ENCODE assay signal across 8 cellular contexts in genomic region chr10:133261726-133262325, GRCh38. TPM values are rescaled to one million over a fixed set of nuclear protein-coding genes. Genes with fewer than 3 reads are reported as not detected.
DNase-seq lines count a peak whose midpoint lies in the region; ATAC-seq and TF ChIP-seq lines count a peak whose summit lies in the region.

No MANE protein-coding gene starts in this region.

- peak; percentile 37 for ATAC-seq in GM18519 (IDR thresholded peaks at IDR 0.05; ENCODE audit: low FRiP score, unreplicated experiment)
- ATAC-seq in HG02981 (IDR thresholded peaks at IDR 0.05; ENCODE audit: unreplicated experiment): peak; percentile 50

- no TSS peak for BruUV-seq in A673 (replicated peaks; lab: Mats Ljungman, UMichigan)

- H3K4me3 ChIP-seq in A673 (ENCODE audit: low read depth, low read length, poor library complexity, severe bottlenecking): peak overlapping the region; percentile 63
- peak overlapping the region; percentile 56 for H3K4me3 ChIP-seq in lower leg skin (ENCODE audit: low read depth, poor library complexity, severe bottlenecking)

- no peaks in the 10 kb centered on the region for H3K27me3 ChIP-seq in A673 (replicated peaks; ENCODE audit: insufficient read depth, low read depth, low read length, poor library complexity)

- H3K27ac Mint-ChIP-seq in activated CD4-positive, alpha-beta memory T cell treated with anti-CD3 and anti-CD28 coated beads for 36 hours: peak overlapping the region; percentile 90

- CTCF ChIA-PET in A673 (lab: Charles Lee): no interaction called here
- CTCF ChIA-PET in activated CD4-positive, alpha-beta memory T cell treated with anti-CD3 and anti-CD28 coated beads for 36 hours (lab: Charles Lee): interaction anchor here (0.6 to 2.8 kb wide), 5 partner anchors 13 to 46 kb away, joined by 3 to 15 read pairs (median 8); no protein-coding TSS in a partner anchor

- no peaks in the 10 kb centered on the region for H3K36me3 ChIP-seq in A673 (ENCODE audit: insufficient read depth, low read length, poor library complexity, severe bottlenecking)

- H3K27me3 Mint-ChIP-seq in activated CD4-positive, alpha-beta memory T cell treated with anti-CD3 and anti-CD28 coated beads for 36 hours: peaks cover 2% of the 10 kb centered on the region

- DNase-seq in A673 (ENCODE audit: low spot score): peak; percentile 65
- peak; percentile 87 for DNase-seq in NCI-H69 (lab: John Stamatoyannopoulos, UW)
- DNase-seq in activated CD4-positive, alpha-beta memory T cell treated with anti-CD3 and anti-CD28 coated beads for 36 hours: peak; percentile 92
- peak; percentile 47 for DNase-seq in dermis blood vessel endothelial cell
- peak; percentile 83 to 97 for DNase-seq in lower leg skin (ENCODE audit: low spot score in 2 of 2)
- peak; percentile 70 to 81 (median 73) for DNase-seq in stimulated activated CD4-positive, alpha-beta T cell treated with anti-CD3 and anti-CD28 coated beads, TNF-alpha, amount 100 ng/mL, for 24 hours (ENCODE audit: low read depth in 3 of 3)

- no peaks in the 10 kb centered on the region for H3K9me3 Mint-ChIP-seq in activated CD4-positive, alpha-beta memory T cell treated with anti-CD3 and anti-CD28 coated beads for 36 hours

- intact Hi-C loops in A673 (cut with micrococcal nuclease; ENCODE audit: unreplicated experiment): no loop called here
- intact Hi-C loops in activated CD4-positive, alpha-beta memory T cell treated with anti-CD3 and anti-CD28 coated beads for 36 hours (cut with micrococcal nuclease): loop anchor here (1.0 to 5.0 kb wide), 3 partner anchors 47 to 130 kb away; partner anchors contain the start of genes ECHS1 and MTG1
- intact Hi-C loops in lower leg skin (cut with DNase I; ENCODE audit: low total_unique reads): no loop called here

- H3K4me3 Mint-ChIP-seq in activated CD4-positive, alpha-beta memory T cell treated with anti-CD3 and anti-CD28 coated beads for 36 hours: peak overlapping the region; percentile 79

- 0 to 1% methylated on average over 19 to 42 of the region's 79 CpGs for WGBS in lower leg skin, 2 donors

- peaks cover 17% of the 10 kb centered on the region for H3K36me3 Mint-ChIP-seq in activated CD4-positive, alpha-beta memory T cell treated with anti-CD3 and anti-CD28 coated beads for 36 hours

- peaks cover 19% of the 10 kb centered on the region for H3K4me1 ChIP-seq in A673 (ENCODE audit: insufficient read depth, low read length, poor library complexity, severe bottlenecking)

- peak overlapping the region; percentile 59 for H3K27ac ChIP-seq in A673 (ENCODE audit: low read depth, low read length, poor library complexity, severe bottlenecking)

- H3K4me1 Mint-ChIP-seq in activated CD4-positive, alpha-beta memory T cell treated with anti-CD3 and anti-CD28 coated beads for 36 hours (ENCODE audit: low read depth): peaks cover 76% of the 10 kb centered on the region

- no peak for TF ChIP-seq CTCF in A673 (conservative IDR thresholded peaks at IDR 0.05; ENCODE audit: low read depth, low read length)
- TF ChIP-seq CTCF in lower leg skin (IDR thresholded peaks at IDR 0.05): no peak

- POLR2A ChIA-PET in A673 (lab: Charles Lee; ENCODE audit: low non-redundant PET): no interaction called here
- POLR2A ChIA-PET in activated CD4-positive, alpha-beta memory T cell treated with anti-CD3 and anti-CD28 coated beads for 36 hours (lab: Charles Lee): interaction anchor here (2.1 to 3.4 kb wide), 2 partner anchors 14 to 36 kb away, joined by 4 to 30 read pairs; partner anchors contain the start of gene ADAM8

- peak in 1 of 2 donors; percentile 39 for TF ChIP-seq POLR2A in lower leg skin (IDR thresholded peaks at IDR 0.05)

- no peaks in the 10 kb centered on the region for H3K9me3 ChIP-seq in A673 (ENCODE audit: low read depth, low read length, poor library complexity, severe bottlenecking)

RNA-seq across cellular contexts. Expression of gene ADAM8, which starts 14.8 kb away (rescaled TPM):
- total RNA-seq in A673 (2021): 1.0 and 1.2 TPM in 2 replicates
- 100 to 1,000 TPM; 160 to 165 TPM for total RNA-seq in activated CD4-positive, alpha-beta memory T cell treated with anti-CD3 and anti-CD28 coated beads for 36 hours
- 0.14 and 0.68 TPM in 2 replicates for total RNA-seq in dermis blood vessel endothelial cell
- 1 to 10 TPM; 3.3 to 5.9 (median 4.6) TPM for total RNA-seq in lower leg skin

RNA-seq across cellular contexts. Expression of gene VENTX, which starts 24.2 kb away (rescaled TPM):
- not detected in 2 replicates for total RNA-seq in A673 (2021)
- under 1 TPM; 0.07 to 0.12 TPM for total RNA-seq in activated CD4-positive, alpha-beta memory T cell treated with anti-CD3 and anti-CD28 coated beads for 36 hours
- not detected in 2 replicates for total RNA-seq in dermis blood vessel endothelial cell
- total RNA-seq in lower leg skin: under 1 TPM in 2 of 4 donors, not detected in 2; 0.42 to 0.65 TPM

RNA-seq across cellular contexts. Expression of gene UTF1, which starts 31.8 kb away (rescaled TPM):
- not detected in 2 replicates for total RNA-seq in A673 (2021)
- total RNA-seq in activated CD4-positive, alpha-beta memory T cell treated with anti-CD3 and anti-CD28 coated beads for 36 hours: not detected
- total RNA-seq in dermis blood vessel endothelial cell: not detected in 2 replicates
- not detected for total RNA-seq in lower leg skin

RNA-seq across cellular contexts. Expression of gene TUBGCP2, which starts 46.8 kb away (rescaled TPM):
- 72.7 and 75.1 TPM in 2 replicates for total RNA-seq in A673 (2021)
- total RNA-seq in activated CD4-positive, alpha-beta memory T cell treated with anti-CD3 and anti-CD28 coated beads for 36 hours: 10 to 100 TPM; 54.5 to 59.1 TPM
- total RNA-seq in dermis blood vessel endothelial cell: 33.5 and 47.7 TPM in 2 replicates
- total RNA-seq in lower leg skin: 10 to 100 TPM; 41.1 to 75.7 (median 43.5) TPM

RNA-seq across cellular contexts. Expression of gene ZNF511, which starts 46.9 kb away (rescaled TPM):
- total RNA-seq in A673 (2021): 51.8 and 61.4 TPM in 2 replicates
- total RNA-seq in activated CD4-positive, alpha-beta memory T cell treated with anti-CD3 and anti-CD28 coated beads for 36 hours: 10 to 100 TPM; 48.7 to 51.5 TPM
- 23.2 and 24.7 TPM in 2 replicates for total RNA-seq in dermis blood vessel endothelial cell
- total RNA-seq in lower leg skin: 10 to 100 TPM; 15.8 to 30.3 (median 22.0) TPM

Comparison
In these comparisons a context has a peak if more than half of its experiments do, and no peak if none do; other contexts are left out.
1. Peak in every context shown above with its lines: DNase-seq, ATAC-seq, H3K4me3 ChIP-seq and H3K27ac ChIP-seq.
2. RNA of gene ADAM8, which starts 14.8 kb away (total RNA-seq): 160 to 165 TPM in activated CD4-positive, alpha-beta memory T cell treated with anti-CD3 and anti-CD28 coated beads for 36 hours; 3.3 to 5.9 TPM in lower leg skin, 1.0 to 1.2 TPM in A673 and 0.14 to 0.68 TPM in dermis blood vessel endothelial cell; every median in the first group is over 10 times any median in the second.